ENCODE assay signal across 8 cellular contexts in genomic region chr1:40691538-40692428, GRCh38. TPM values are rescaled to one million over a fixed set of nuclear protein-coding genes. Genes with fewer than 3 reads are reported as not detected.
DNase-seq lines count a peak whose midpoint lies in the region; ATAC-seq and TF ChIP-seq lines count a peak whose summit lies in the region.

Gene NFYC (plus strand): TSS chr1:40691704. CDS start chr1:40738844, 47,140 bp downstream.

- TF ChIP-seq CTCF in A673 (conservative IDR thresholded peaks at IDR 0.05; ENCODE audit: low read depth, low read length) (no peak), VCaP (conservative IDR thresholded peaks at IDR 0.05) (no peak), breast epithelium (IDR thresholded peaks at IDR 0.05) (peak in 1 of 3 donors; percentile 26)

- CTCF ChIA-PET in A673 (lab: Charles Lee), result interaction anchor here (0.7 to 1.4 kb wide), 3 partner anchors 23 to 261 kb away, joined by 3 to 4 read pairs (median 3); no protein-coding TSS in a partner anchor

- peak within 1 kb of the TSS; percentile 73 for H3K4me3 ChIP-seq in A673 (ENCODE audit: low read depth, low read length, poor library complexity, severe bottlenecking)
- H3K4me3 ChIP-seq in breast epithelium, result peak within 1 kb of the TSS; percentile 65 to 96 (median 86)
- H3K4me3 ChIP-seq in iPS-18c (ENCODE audit: insufficient read depth, low read depth, low read length), result peak within 1 kb of the TSS; percentile 92
- peak within 1 kb of the TSS; percentile 62 to 93 (median 77) for H3K4me3 ChIP-seq in skin epidermis

- intact Hi-C loops in A673 (cut with micrococcal nuclease; ENCODE audit: unreplicated experiment), result no loop called here
- intact Hi-C loops in breast epithelium (cut with DNase I; ENCODE audit: low total_unique reads), result no loop called here

- H3K36me3 ChIP-seq in A673 (ENCODE audit: insufficient read depth, low read length, poor library complexity, severe bottlenecking) (peaks cover 3% of the 10 kb centered on the region), breast epithelium (no peaks in the 10 kb centered on the region)

- POLR2A ChIA-PET in A673 (lab: Charles Lee; ENCODE audit: low non-redundant PET), result interaction anchor here (0.7 to 1.0 kb wide), 4 partner anchors 10 to 89 kb away, joined by 3 read pairs; no protein-coding TSS in a partner anchor

- H3K27ac ChIP-seq in A673 (ENCODE audit: low read depth, low read length, poor library complexity, severe bottlenecking) (peak within 1 kb of the TSS; percentile 100), VCaP (peak within 1 kb of the TSS; percentile 99), breast epithelium (peak within 1 kb of the TSS; percentile 98 to 100), skin epidermis (peak within 1 kb of the TSS; percentile 94 to 100 (median 99))

- BruUV-seq in A673 (replicated peaks; lab: Mats Ljungman, UMichigan), result no TSS peak

- H3K27me3 ChIP-seq in A673 (replicated peaks; ENCODE audit: insufficient read depth, low read depth, low read length, poor library complexity), result no peaks in the 10 kb centered on the region
- no peaks in the 10 kb centered on the region for H3K27me3 ChIP-seq in breast epithelium

- no peaks in the 10 kb centered on the region for H3K9me3 ChIP-seq in A673 (ENCODE audit: low read depth, low read length, poor library complexity, severe bottlenecking)
- H3K9me3 ChIP-seq in breast epithelium, result no peaks in the 10 kb centered on the region
- no peaks in the 10 kb centered on the region for H3K9me3 ChIP-seq in iPS-18c (ENCODE audit: control insufficient read depth, insufficient read depth, low read length)

- H3K4me1 ChIP-seq in A673 (ENCODE audit: insufficient read depth, low read length, poor library complexity, severe bottlenecking) (peaks cover 31% of the 10 kb centered on the region), breast epithelium (peaks cover 0 to 8% of the 10 kb centered on the region in 2 donors)

- DNase-seq in A673 (ENCODE audit: low spot score), result peak; percentile 100
- peak; percentile 87 for DNase-seq in NCI-H2196 treated with DMSO at 0.1 percent for 48 hours (lab: John Stamatoyannopoulos, UW; ENCODE audit: unreplicated experiment)
- DNase-seq in breast epithelium (ENCODE audit: low spot score in 2 of 2), result peak; percentile 96 to 97

- peak; percentile 75 for ATAC-seq in GM18868 (IDR thresholded peaks at IDR 0.05; ENCODE audit: unreplicated experiment)
- peak; percentile 72 for ATAC-seq in HG03108 (IDR thresholded peaks at IDR 0.05; ENCODE audit: unreplicated experiment)

- peak; percentile 76 for TF ChIP-seq POLR2A in breast epithelium (IDR thresholded peaks at IDR 0.05)

RNA-seq across cellular contexts. Expression of gene NFYC, which starts in this region (rescaled TPM):
- total RNA-seq in A673 (2021) (81.9 and 83.0 TPM in 2 replicates), breast epithelium (10 to 100 TPM; 42.7 to 69.7 (median 55.7) TPM)

Comparison
In these comparisons a context has a peak if more than half of its experiments do, and no peak if none do; other contexts are left out.
1. Peak in every context shown above with its lines: DNase-seq, ATAC-seq, H3K4me3 ChIP-seq and H3K27ac ChIP-seq.